ENCODE assay signal across 17 cellular contexts in the genomic region with DNA sequence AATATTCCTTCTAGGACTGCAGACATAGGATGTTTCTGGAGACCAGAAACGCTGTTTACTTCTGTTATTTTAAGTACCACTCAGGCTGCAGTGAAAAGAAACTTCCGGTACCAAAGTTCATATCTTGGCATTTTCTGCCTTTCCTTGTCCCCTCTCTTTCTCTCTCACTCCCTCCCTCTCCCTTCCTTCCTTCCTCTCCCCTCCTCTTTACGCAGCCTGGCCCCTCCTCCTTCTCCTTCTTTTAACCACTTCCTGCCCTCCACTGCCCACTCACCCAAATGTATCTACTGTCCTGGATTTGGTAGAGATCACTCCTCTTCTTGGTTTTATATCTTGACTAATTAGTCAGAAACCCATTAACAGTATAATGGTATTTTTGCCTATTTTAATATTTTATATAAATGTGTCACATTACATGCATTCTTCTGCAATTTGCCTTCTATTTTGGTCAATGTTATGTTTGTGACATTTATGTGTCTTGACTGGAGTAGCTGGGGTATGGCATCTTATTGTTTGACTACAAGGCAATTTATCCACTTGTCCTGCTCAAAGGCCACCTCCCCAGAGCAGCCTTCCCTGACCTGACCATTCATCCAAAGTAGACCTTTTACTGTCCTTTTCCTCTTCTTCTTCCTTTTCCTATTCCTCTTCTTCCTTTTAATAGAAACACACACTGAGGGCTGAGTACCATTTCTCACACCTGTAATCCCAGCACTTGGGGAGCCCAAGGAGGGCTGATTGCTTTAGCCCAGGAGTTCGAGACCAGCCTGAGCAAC. TPM values are rescaled to one million over a fixed set of nuclear protein-coding genes. Genes with fewer than 3 reads are reported as not detected.
DNase-seq lines count a peak whose midpoint lies in the region; ATAC-seq, FAIRE-seq and TF ChIP-seq lines count a peak whose summit lies in the region.
"Had no signal": no experiment of that assay in that cellular context is flagged by ENCODE, and none has a peak within 500 bp of the region (broad histone marks: within the 10 kb centered on the region; RNA-seq: fewer than 3 reads in every experiment).

No MANE protein-coding gene starts in this region.

- no peaks in the 10 kb centered on the region for H3K27me3 Mint-ChIP-seq in activated naive CD4-positive, alpha-beta T cell treated with anti-CD3 and anti-CD28 coated beads, Interleukin-2, amount 10 ng/mL, durations not matched to agents 7 days and 5 days
- H3K27me3 Mint-ChIP-seq in activated CD8-positive, alpha-beta T cell treated with anti-CD3 and anti-CD28 coated beads, Interleukin-2, amount 10 ng/mL, durations not matched to agents 7 days and 5 days (ENCODE audit: low read depth): no peaks in the 10 kb centered on the region
- no peaks in the 10 kb centered on the region for H3K27me3 Mint-ChIP-seq in neural crest cell (ENCODE audit: low read depth)

- peaks cover 4% of the 10 kb centered on the region for H3K9me3 Mint-ChIP-seq in activated naive CD4-positive, alpha-beta T cell treated with anti-CD3 and anti-CD28 coated beads, Interleukin-2, amount 10 ng/mL, durations not matched to agents 7 days and 5 days
- no peaks in the 10 kb centered on the region for H3K9me3 Mint-ChIP-seq in activated CD8-positive, alpha-beta T cell treated with anti-CD3 and anti-CD28 coated beads, Interleukin-2, amount 10 ng/mL, durations not matched to agents 7 days and 5 days (ENCODE audit: insufficient read depth)
- H3K9me3 Mint-ChIP-seq in neural crest cell: peaks cover 7% of the 10 kb centered on the region

- no peak overlapping the region for H3K27ac ChIP-seq in A673 (ENCODE audit: low read depth, low read length, poor library complexity, severe bottlenecking)
- H3K27ac ChIP-seq: SJCRH30, transverse colon, WERI-Rb-1 had no signal

- peak overlapping the region; percentile 71 for H3K9ac ChIP-seq in Loucy (ENCODE audit: low read depth, low read length, poor library complexity, severe bottlenecking)

- H3K4me3 ChIP-seq in Loucy (ENCODE audit: low read length, poor library complexity, severe bottlenecking): peak overlapping the region; percentile 60
- H3K4me3 ChIP-seq in A673 (ENCODE audit: low read depth, low read length, poor library complexity, severe bottlenecking): no peak overlapping the region
- H3K4me3 ChIP-seq: SJCRH30, transverse colon had no signal

- no peaks in the 10 kb centered on the region for H4K20me1 ChIP-seq in Loucy (ENCODE audit: insufficient read depth, low read length, poor library complexity, severe bottlenecking)

- no peak for TF ChIP-seq POLR2A in H54 (IDR thresholded peaks at IDR 0.05; ENCODE audit: low read depth, low read length)

- H3K36me3 ChIP-seq in Loucy (ENCODE audit: insufficient read depth, low read length) (no peaks in the 10 kb centered on the region), A673 (ENCODE audit: insufficient read depth, low read length, poor library complexity, severe bottlenecking) (no peaks in the 10 kb centered on the region)
- H3K36me3 ChIP-seq: SJCRH30, transverse colon, WERI-Rb-1 had no signal

- H2AFZ ChIP-seq in Loucy (ENCODE audit: low read length): no peak overlapping the region

- H3K9me2 ChIP-seq in Loucy (replicated peaks; ENCODE audit: low read depth, low read length): no peaks in the 10 kb centered on the region

- peaks cover 24% of the 10 kb centered on the region for H3K4me1 ChIP-seq in Loucy (ENCODE audit: insufficient read depth, low read length, poor library complexity, severe bottlenecking)
- H3K4me1 ChIP-seq in A673 (ENCODE audit: insufficient read depth, low read length, poor library complexity, severe bottlenecking): no peaks in the 10 kb centered on the region
- H3K4me1 ChIP-seq: SJCRH30 had no signal

- no peak for FAIRE-seq in H54 (lab: Jason Lieb, UNC)

- no peaks in the 10 kb centered on the region for H3K36me3 Mint-ChIP-seq in activated naive CD4-positive, alpha-beta T cell treated with anti-CD3 and anti-CD28 coated beads, Interleukin-2, amount 10 ng/mL, durations not matched to agents 7 days and 5 days
- peaks cover 8% of the 10 kb centered on the region for H3K36me3 Mint-ChIP-seq in activated CD8-positive, alpha-beta T cell treated with anti-CD3 and anti-CD28 coated beads, Interleukin-2, amount 10 ng/mL, durations not matched to agents 7 days and 5 days (ENCODE audit: low read depth)
- peaks cover 5% of the 10 kb centered on the region for H3K36me3 Mint-ChIP-seq in neural crest cell (ENCODE audit: low read depth)

- POLR2A ChIA-PET in activated CD8-positive, alpha-beta T cell treated with anti-CD3 and anti-CD28 coated beads, Interleukin-2, amount 10 ng/mL, durations not matched to agents 7 days and 5 days (lab: Charles Lee): no interaction called here
- POLR2A ChIA-PET in A673 (lab: Charles Lee; ENCODE audit: low non-redundant PET): no interaction called here

- peak overlapping the region; percentile 77 for H3K4me2 ChIP-seq in Loucy (ENCODE audit: low read depth, low read length, poor library complexity, severe bottlenecking)

- H3K9me3 ChIP-seq in Loucy (ENCODE audit: insufficient read depth, low read depth, low read length) (no peaks in the 10 kb centered on the region), A673 (ENCODE audit: low read depth, low read length, poor library complexity, severe bottlenecking) (peaks cover 5% of the 10 kb centered on the region)
- H3K9me3 ChIP-seq: SJCRH30, transverse colon had no signal

- peaks cover 33% of the 10 kb centered on the region for H3K4me1 Mint-ChIP-seq in activated naive CD4-positive, alpha-beta T cell treated with anti-CD3 and anti-CD28 coated beads, Interleukin-2, amount 10 ng/mL, durations not matched to agents 7 days and 5 days
- peaks cover 36% of the 10 kb centered on the region for H3K4me1 Mint-ChIP-seq in activated CD8-positive, alpha-beta T cell treated with anti-CD3 and anti-CD28 coated beads, Interleukin-2, amount 10 ng/mL, durations not matched to agents 7 days and 5 days (ENCODE audit: low read depth)
- H3K4me1 Mint-ChIP-seq in neural crest cell: peaks cover 11% of the 10 kb centered on the region

- H3K79me2 ChIP-seq in Loucy (ENCODE audit: insufficient read depth, low read length): no peaks in the 10 kb centered on the region

- intact Hi-C loops in A673 (cut with micrococcal nuclease; ENCODE audit: unreplicated experiment): no loop called here

- H3K4me3 Mint-ChIP-seq in activated naive CD4-positive, alpha-beta T cell treated with anti-CD3 and anti-CD28 coated beads, Interleukin-2, amount 10 ng/mL, durations not matched to agents 7 days and 5 days: peak overlapping the region; percentile 33
- peak overlapping the region; percentile 22 for H3K4me3 Mint-ChIP-seq in activated CD8-positive, alpha-beta T cell treated with anti-CD3 and anti-CD28 coated beads, Interleukin-2, amount 10 ng/mL, durations not matched to agents 7 days and 5 days
- peak overlapping the region; percentile 31 for H3K4me3 Mint-ChIP-seq in neural crest cell
- H3K4me3 Mint-ChIP-seq: H9 had no signal

- BruUV-seq in A673 (replicated peaks; lab: Mats Ljungman, UMichigan): no TSS peak

- CTCF ChIA-PET in activated naive CD4-positive, alpha-beta T cell treated with anti-CD3 and anti-CD28 coated beads, Interleukin-2, amount 10 ng/mL, durations not matched to agents 7 days and 5 days (lab: Charles Lee): no interaction called here
- CTCF ChIA-PET in activated CD8-positive, alpha-beta T cell treated with anti-CD3 and anti-CD28 coated beads, Interleukin-2, amount 10 ng/mL, durations not matched to agents 7 days and 5 days (lab: Charles Lee): no interaction called here
- CTCF ChIA-PET in A673 (lab: Charles Lee): no interaction called here

- H3F3A ChIP-seq in Loucy (ENCODE audit: low read depth): no peaks in the 10 kb centered on the region

- H3K27ac Mint-ChIP-seq in activated naive CD4-positive, alpha-beta T cell treated with anti-CD3 and anti-CD28 coated beads, Interleukin-2, amount 10 ng/mL, durations not matched to agents 7 days and 5 days: peak overlapping the region; percentile 60
- peak overlapping the region; percentile 81 for H3K27ac Mint-ChIP-seq in activated CD8-positive, alpha-beta T cell treated with anti-CD3 and anti-CD28 coated beads, Interleukin-2, amount 10 ng/mL, durations not matched to agents 7 days and 5 days
- H3K27ac Mint-ChIP-seq in neural crest cell (ENCODE audit: unreplicated experiment): no peak overlapping the region
- H3K27ac Mint-ChIP-seq: H9 had no signal

- no peak for ATAC-seq in activated CD8-positive, alpha-beta T cell treated with anti-CD3 and anti-CD28 coated beads, Interleukin-2, amount 10 ng/mL, durations not matched to agents 7 days and 5 days

- H3K27me3 ChIP-seq in Loucy (ENCODE audit: insufficient read depth, low read length, poor library complexity, severe bottlenecking) (no peaks in the 10 kb centered on the region), A673 (replicated peaks; ENCODE audit: insufficient read depth, low read depth, low read length, poor library complexity) (no peaks in the 10 kb centered on the region)
- H3K27me3 ChIP-seq: SJCRH30, transverse colon had no signal

- peak; percentile 32 for DNase-seq in activated naive CD4-positive, alpha-beta T cell treated with anti-CD3 and anti-CD28 coated beads, Interleukin-2, amount 10 ng/mL, durations not matched to agents 7 days and 5 days
- no peak for DNase-seq in activated naive CD4-positive, alpha-beta T cell treated with Interleukin-2 at 50 U/mL for 16 hours
- no peak for DNase-seq in activated CD8-positive, alpha-beta T cell treated with anti-CD3 and anti-CD28 coated beads, Interleukin-2, amount 10 ng/mL, durations not matched to agents 7 days and 5 days
- no peak for DNase-seq in neural crest cell (ENCODE audit: low read depth, low spot score)
- DNase-seq in H54 (ENCODE audit: insufficient read length, low spot score): no peak
- DNase-seq in A673 (ENCODE audit: low spot score): no peak
- DNase-seq in inferior parietal cortex (ENCODE audit: extremely low spot score): no peak
- DNase-seq: DMS53; H9; NCI-H1105 treated with DMSO at 0.1 percent for 48 hours; NCI-H2227 treated with DMSO at 0.1 percent for 48 hours; nucleus accumbens; SJCRH30; stimulated activated CD4-positive, alpha-beta T cell treated with anti-CD3 and anti-CD28 coated beads, Interleukin-4, amount 100 ng/mL, for 1 hour; transverse colon; WERI-Rb-1 had no signal

- TF ChIP-seq CTCF in Loucy (conservative IDR thresholded peaks at IDR 0.05; ENCODE audit: low read length): no peak
- no peak for TF ChIP-seq CTCF in neural crest cell (conservative IDR thresholded peaks at IDR 0.05)
- TF ChIP-seq CTCF in A673 (conservative IDR thresholded peaks at IDR 0.05; ENCODE audit: low read depth, low read length): no peak

RNA-seq across cellular contexts. Expression of a gene that starts 56.9 kb away (rescaled TPM):
- 10 to 100 TPM; 41.5 to 45.5 TPM for total RNA-seq in activated CD8-positive, alpha-beta T cell treated with anti-CD3 and anti-CD28 coated beads, Interleukin-2, amount 10 ng/mL, durations not matched to agents 7 days and 5 days
- total RNA-seq in neural crest cell: 33.2 and 41.1 TPM in 2 replicates
- total RNA-seq in A673 (2021): 58.8 and 59.0 TPM in 2 replicates
